ENCODE assay signal across 13 cellular contexts in the genomic region with DNA sequence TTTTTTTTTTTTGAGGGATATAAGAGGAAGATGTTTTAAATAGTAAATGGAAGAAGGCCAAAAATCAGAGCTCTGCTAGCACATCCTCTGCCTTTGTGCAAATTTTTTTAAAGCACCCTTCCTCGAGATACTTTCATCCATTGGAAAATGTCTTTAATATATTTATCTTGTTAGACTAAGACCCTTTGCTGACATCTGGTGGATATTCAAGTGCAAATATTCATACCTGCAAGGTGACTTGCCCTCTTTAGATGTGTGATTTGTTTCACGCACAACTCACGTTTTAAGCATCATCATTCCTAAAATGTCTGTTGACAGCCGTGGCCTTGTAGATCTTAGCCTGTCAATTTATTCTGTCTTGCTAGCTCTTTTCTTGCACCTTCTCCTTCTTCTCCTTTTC.
DNase-seq lines count a peak whose midpoint lies in the region; ATAC-seq, FAIRE-seq and TF ChIP-seq lines count a peak whose summit lies in the region.
"Had no signal": no experiment of that assay in that cellular context is flagged by ENCODE, and none has a peak within 500 bp of the region (broad histone marks: within the 10 kb centered on the region; RNA-seq: fewer than 3 reads in every experiment).

No MANE protein-coding gene starts in this region.

- H3K36me3 ChIP-seq in SK-N-SH (replicated peaks in 1 of 2; ENCODE audit: control insufficient read depth in 1 of 2, insufficient read depth in 2 of 2, low read length in 1 of 2) (no peaks in the 10 kb centered on the region), OCI-LY7 (ENCODE audit: insufficient read depth, low read length) (no peaks in the 10 kb centered on the region), endodermal cell (ENCODE audit: control insufficient read depth, insufficient read depth, low read length) (no peaks in the 10 kb centered on the region)
- H3K36me3 ChIP-seq: ascending aorta, right lobe of liver had no signal

- H3K27me3 ChIP-seq in SK-N-SH (ENCODE audit: insufficient read depth) (no peaks in the 10 kb centered on the region), endodermal cell (ENCODE audit: control insufficient read depth, insufficient read depth, low read length, poor library complexity, severe bottlenecking) (no peaks in the 10 kb centered on the region)
- H3K27me3 ChIP-seq: ascending aorta, right lobe of liver had no signal

- H3K79me2 ChIP-seq in SK-N-SH (ENCODE audit: insufficient read depth) (no peaks in the 10 kb centered on the region), OCI-LY7 (ENCODE audit: insufficient read depth, low read depth, low read length) (no peaks in the 10 kb centered on the region)

- H3K27me3 Mint-ChIP-seq in endodermal cell (ENCODE audit: insufficient read depth) = peaks cover 7% of the 10 kb centered on the region

- TF ChIP-seq CTCF in SK-N-SH (IDR thresholded peaks at IDR 0.05) (peak; percentile 18; the same call in 1 of the 2 replicates), OCI-LY7 (conservative IDR thresholded peaks at IDR 0.05; ENCODE audit: low read length) (0 out of 2 replicates have a peak, but pooled peaks have one; percentile 33), endodermal cell (conservative IDR thresholded peaks at IDR 0.05) (peak; percentile 50), lower leg skin (IDR thresholded peaks at IDR 0.05) (no peak)

- no TSS peak for BruUV-seq in OCI-LY7 (replicated peaks; lab: Mats Ljungman, UMichigan)

- no peaks in the 10 kb centered on the region for H3K9me3 Mint-ChIP-seq in endodermal cell

- peaks cover 4% of the 10 kb centered on the region for H3K4me1 Mint-ChIP-seq in endodermal cell
- H3K4me1 Mint-ChIP-seq: memory B cell had no signal

- CTCF ChIA-PET in SK-N-SH (lab: Yijun Ruan, JAX) = no interaction called here
- CTCF ChIA-PET in OCI-LY7 (lab: Charles Lee; ENCODE audit: unreplicated experiment) = no interaction called here

- H3F3A ChIP-seq in SK-N-SH (replicated peaks; ENCODE audit: insufficient read depth) = no peaks in the 10 kb centered on the region

- TF ChIP-seq RAD21 in SK-N-SH (IDR thresholded peaks at IDR 0.05; ENCODE audit: low read length) = 0 out of 2 replicates have a peak, but pooled peaks have one; percentile 26

- intact Hi-C loops in OCI-LY7 (cut with micrococcal nuclease; ENCODE audit: unreplicated experiment) = no loop called here
- intact Hi-C loops in lower leg skin (cut with DNase I; ENCODE audit: low total_unique reads) = no loop called here

- no peak overlapping the region for H3K9ac ChIP-seq in SK-N-SH
- no peak overlapping the region for H3K9ac ChIP-seq in endodermal cell (ENCODE audit: extremely low read depth, low read length, poor library complexity, severe bottlenecking)

- WGBS in SK-N-SH (ENCODE audit: low lambda C conversion rate) = 59% methylated on average over 4 of the region's 4 CpGs
- 84 to 96% methylated on average over 3 to 4 of the region's 4 CpGs for WGBS in endodermal cell (ENCODE audit: insufficient coverage in 1 of 2, insufficient read length in 1 of 2), 2 experiments
- 66 to 74% methylated on average over 4 of the region's 4 CpGs for WGBS in lower leg skin, 2 donors

- no peaks in the 10 kb centered on the region for H3K36me3 Mint-ChIP-seq in endodermal cell (ENCODE audit: low read depth)
- H3K36me3 Mint-ChIP-seq: memory B cell had no signal

- TF ChIP-seq POLR2A in lower leg skin (IDR thresholded peaks at IDR 0.05) = no peak

- no peak for TF ChIP-seq EP300 in SK-N-SH (IDR thresholded peaks at IDR 0.05; ENCODE audit: borderline replicate concordance in 1 of 2, low read depth in 1 of 2, low read length in 1 of 2)

- H3K27ac ChIP-seq in SK-N-SH (ENCODE audit: low read depth in 2 of 2, low read length in 1 of 2) (no peak overlapping the region), OCI-LY7 (ENCODE audit: low read depth, low read length, poor library complexity, severe bottlenecking) (no peak overlapping the region), endodermal cell (ENCODE audit: low read depth, low read length) (no peak overlapping the region)
- H3K27ac ChIP-seq: ascending aorta, right lobe of liver had no signal

- H2AFZ ChIP-seq in SK-N-SH (ENCODE audit: low read depth) (no peak overlapping the region), OCI-LY7 (ENCODE audit: low read length) (no peak overlapping the region)

- H3K27ac Mint-ChIP-seq in endodermal cell = no peak overlapping the region
- H3K27ac Mint-ChIP-seq: memory B cell had no signal

- H3K9me3 ChIP-seq in SK-N-SH = no peaks in the 10 kb centered on the region
- H3K9me3 ChIP-seq in OCI-LY7 (ENCODE audit: low read length) = no peaks in the 10 kb centered on the region
- no peaks in the 10 kb centered on the region for H3K9me3 ChIP-seq in endodermal cell (ENCODE audit: control insufficient read depth, low read length)
- H3K9me3 ChIP-seq: ascending aorta, right lobe of liver had no signal

- POLR2A ChIA-PET in SK-N-SH (lab: Yijun Ruan, JAX) = no interaction called here
- POLR2A ChIA-PET in OCI-LY7 (lab: Charles Lee) = no interaction called here

- no peaks in the 10 kb centered on the region for H3K9me2 ChIP-seq in SK-N-SH
- no peaks in the 10 kb centered on the region for H3K9me2 ChIP-seq in OCI-LY7 (ENCODE audit: insufficient read depth, low read length)

- DNase-seq in SK-N-SH = no peak
- peak; percentile 1 for DNase-seq in OCI-LY7 (ENCODE audit: low spot score)
- no peak for DNase-seq in endodermal cell
- peak; percentile 18 for DNase-seq in urothelium cell line (ENCODE audit: low spot score)
- DNase-seq in lower leg skin (ENCODE audit: low spot score in 2 of 2) = no peak
- DNase-seq: activated CD4-positive, CD25-positive, alpha-beta regulatory T cell; NCI-H446 treated with DMSO at 0.1 percent for 48 hours; right lobe of liver had no signal

- H3K4me1 ChIP-seq in SK-N-SH (ENCODE audit: control insufficient read depth in 1 of 2, insufficient read depth in 2 of 2, low read depth in 1 of 2, low read length in 1 of 2) (no peaks in the 10 kb centered on the region), OCI-LY7 (ENCODE audit: insufficient read depth, low read length, poor library complexity, severe bottlenecking) (no peaks in the 10 kb centered on the region), endodermal cell (ENCODE audit: control insufficient read depth, insufficient read depth, low read length) (no peaks in the 10 kb centered on the region)
- H3K4me1 ChIP-seq: ascending aorta, right lobe of liver had no signal

- H3K4me2 ChIP-seq in SK-N-SH (no peak overlapping the region), OCI-LY7 (ENCODE audit: low read length) (no peak overlapping the region)

- ATAC-seq in SK-N-SH treated with all-trans-retinoic acid at 6 μM for 48 hours = no peak
- no peak for ATAC-seq in GM21423 (IDR thresholded peaks at IDR 0.05; ENCODE audit: unreplicated experiment)
- ATAC-seq in HG03571 (IDR thresholded peaks at IDR 0.05; ENCODE audit: unreplicated experiment) = no peak
- ATAC-seq: right lobe of liver had no signal

- no peak for FAIRE-seq in urothelium cell line (lab: Jason Lieb, UNC)

- H4K20me1 ChIP-seq in SK-N-SH (ENCODE audit: insufficient read depth) (no peaks in the 10 kb centered on the region), OCI-LY7 (ENCODE audit: insufficient read depth, low read length) (no peaks in the 10 kb centered on the region)

- H3K4me3 Mint-ChIP-seq in endodermal cell = no peak overlapping the region
- H3K4me3 Mint-ChIP-seq: memory B cell had no signal

- H3K4me3 ChIP-seq in SK-N-SH (ENCODE audit: low read depth in 2 of 2, low read length in 1 of 2) (no peak overlapping the region), OCI-LY7 (ENCODE audit: low read depth, low read length, poor library complexity, severe bottlenecking) (no peak overlapping the region), endodermal cell (ENCODE audit: low read length) (no peak overlapping the region), lower leg skin (ENCODE audit: low read depth, poor library complexity, severe bottlenecking) (no peak overlapping the region)
- H3K4me3 ChIP-seq: ascending aorta, right lobe of liver had no signal

TF ChIP-seq in SK-N-SH, 30 proteins besides CTCF, POLR2A, EP300 and RAD21:
- TF ChIP-seq MXI1 (IDR thresholded peaks at IDR 0.05; ENCODE audit: low read depth, low read length) = no peak
- TF ChIP-seq TAF1 (IDR thresholded peaks at IDR 0.05; ENCODE audit: borderline replicate concordance, low read depth, low read length) = no peak
- no peak for TF ChIP-seq RFX5 (IDR thresholded peaks at IDR 0.05; ENCODE audit: low read length)
- TF ChIP-seq NFIC (IDR thresholded peaks at IDR 0.05; ENCODE audit: borderline replicate concordance) = no peak

TF ChIP-seq in SK-N-SH treated with all-trans-retinoic acid at 6 μM for 48 hours, 23 proteins besides CTCF, POLR2A, EP300 and RAD21:
- TF ChIP-seq SNAI2 (CRISPR knock-in tag; IDR thresholded peaks at IDR 0.05) (no peak), GLIS3 (CRISPR knock-in tag; IDR thresholded peaks at IDR 0.05) (no peak), ZFP3 (CRISPR knock-in tag; IDR thresholded peaks at IDR 0.05) (no peak)
- TF ChIP-seq, protein P1, sequence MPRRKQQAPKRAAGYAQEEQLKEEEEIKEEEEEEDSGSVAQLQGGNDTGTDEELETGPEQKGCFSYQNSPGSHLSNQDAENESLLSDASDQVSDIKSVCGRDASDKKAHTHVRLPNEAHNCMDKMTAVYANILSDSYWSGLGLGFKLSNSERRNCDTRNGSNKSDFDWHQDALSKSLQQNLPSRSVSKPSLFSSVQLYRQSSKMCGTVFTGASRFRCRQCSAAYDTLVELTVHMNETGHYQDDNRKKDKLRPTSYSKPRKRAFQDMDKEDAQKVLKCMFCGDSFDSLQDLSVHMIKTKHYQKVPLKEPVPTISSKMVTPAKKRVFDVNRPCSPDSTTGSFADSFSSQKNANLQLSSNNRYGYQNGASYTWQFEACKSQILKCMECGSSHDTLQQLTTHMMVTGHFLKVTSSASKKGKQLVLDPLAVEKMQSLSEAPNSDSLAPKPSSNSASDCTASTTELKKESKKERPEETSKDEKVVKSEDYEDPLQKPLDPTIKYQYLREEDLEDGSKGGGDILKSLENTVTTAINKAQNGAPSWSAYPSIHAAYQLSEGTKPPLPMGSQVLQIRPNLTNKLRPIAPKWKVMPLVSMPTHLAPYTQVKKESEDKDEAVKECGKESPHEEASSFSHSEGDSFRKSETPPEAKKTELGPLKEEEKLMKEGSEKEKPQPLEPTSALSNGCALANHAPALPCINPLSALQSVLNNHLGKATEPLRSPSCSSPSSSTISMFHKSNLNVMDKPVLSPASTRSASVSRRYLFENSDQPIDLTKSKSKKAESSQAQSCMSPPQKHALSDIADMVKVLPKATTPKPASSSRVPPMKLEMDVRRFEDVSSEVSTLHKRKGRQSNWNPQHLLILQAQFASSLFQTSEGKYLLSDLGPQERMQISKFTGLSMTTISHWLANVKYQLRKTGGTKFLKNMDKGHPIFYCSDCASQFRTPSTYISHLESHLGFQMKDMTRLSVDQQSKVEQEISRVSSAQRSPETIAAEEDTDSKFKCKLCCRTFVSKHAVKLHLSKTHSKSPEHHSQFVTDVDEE (CRISPR knock-in tag; IDR thresholded peaks at IDR 0.05) = no peak
TF ChIP-seq in SK-N-SH treated with all-trans-retinoic acid at 6 μM for 48 hours: peak in this region for 0.

Comparison
In these comparisons a context has a peak if more than half of its experiments do, and no peak if none do; other contexts are left out.
1. DNase-seq: peak in OCI-LY7 (single experiment) and urothelium cell line (single experiment); none in SK-N-SH (single experiment), endodermal cell (single experiment) and lower leg skin (0 of 2).
2. CTCF ChIP-seq: peak in SK-N-SH (single experiment), OCI-LY7 (single experiment) and endodermal cell (single experiment); none in lower leg skin (0 of 3).